Comparison of ENCODE assay signal across 20 cellular contexts in genomic region chr6:4703367-4703766, GRCh38.
"Had no signal": no experiment of that assay in that cellular context is flagged by ENCODE, and none has a peak within 500 bp of the region (broad histone marks: within the 10 kb centered on the region; RNA-seq: fewer than 3 reads in every experiment).

No MANE protein-coding gene starts in this region.

- H3K4me2 ChIP-seq: PC-9 had no signal

- H3K36me3 ChIP-seq: adrenal gland, MG63, WERI-Rb-1 had no signal

- DNase-seq: activated CD4-positive, alpha-beta T cell treated with anti-CD3 and anti-CD28 coated beads for 4 hours; activated CD4-positive, alpha-beta T cell treated with anti-CD3 and anti-CD28 coated beads, Interleukin-2, amount 50 U/mL, for 4 hours; activated CD8-positive, alpha-beta memory T cell treated with anti-CD3 and anti-CD28 coated beads, Interleukin-2, amount 50 U/mL, for 48 hours; activated CD8-positive, alpha-beta T cell treated with anti-CD3 and anti-CD28 coated beads, Interleukin-2, amount 10 ng/mL, durations not matched to agents 7 days and 5 days; activated naive CD4-positive, alpha-beta T cell treated with anti-CD3 and anti-CD28 coated beads, Interleukin-2, amount 50 U/mL, for 16 hours; activated naive CD8-positive, alpha-beta T cell treated with anti-CD3 and anti-CD28 coated beads, Interleukin-2, amount 10 ng/mL, durations not matched to agents 7 days and 5 days; activated T-cell treated with anti-CD3 and anti-CD28 coated beads, Interleukin-2, amount 50 U/mL, for 1 hour; adrenal gland; aorta; MG63; MV-4-11; NCI-H1092 treated with DMSO at 0.1 percent for 48 hours; NCI-H1436; NCI-H1694 treated with DMSO at 0.1 percent for 48 hours; NCI-H2029 treated with DMSO at 0.1 percent for 48 hours; NCI-H524; PC-9; SHP77 treated with DMSO at 0.1 percent for 48 hours; WERI-Rb-1 had no signal

- H3K4me1 ChIP-seq: adrenal gland had no signal

- H3K4me3 ChIP-seq: adrenal gland, MG63, PC-9 had no signal

- H3K9me3 ChIP-seq: adrenal gland, MG63 had no signal

- ATAC-seq: activated CD4-positive, CD25-positive, alpha-beta regulatory T cell treated with anti-CD3 and anti-CD28 coated beads, Interleukin-2, amount 50 U/mL, for 24 hours; activated CD8-positive, alpha-beta T cell treated with anti-CD3 and anti-CD28 coated beads, Interleukin-2, amount 10 ng/mL, durations not matched to agents 7 days and 5 days had no signal

- H3K27me3 ChIP-seq: adrenal gland, MG63 had no signal

- H3K27ac ChIP-seq: adrenal gland, PC-9, WERI-Rb-1 had no signal

- H2AFZ ChIP-seq: PC-9 had no signal
